1 cellular context compared by ENCODE assay signal in the genomic region with DNA sequence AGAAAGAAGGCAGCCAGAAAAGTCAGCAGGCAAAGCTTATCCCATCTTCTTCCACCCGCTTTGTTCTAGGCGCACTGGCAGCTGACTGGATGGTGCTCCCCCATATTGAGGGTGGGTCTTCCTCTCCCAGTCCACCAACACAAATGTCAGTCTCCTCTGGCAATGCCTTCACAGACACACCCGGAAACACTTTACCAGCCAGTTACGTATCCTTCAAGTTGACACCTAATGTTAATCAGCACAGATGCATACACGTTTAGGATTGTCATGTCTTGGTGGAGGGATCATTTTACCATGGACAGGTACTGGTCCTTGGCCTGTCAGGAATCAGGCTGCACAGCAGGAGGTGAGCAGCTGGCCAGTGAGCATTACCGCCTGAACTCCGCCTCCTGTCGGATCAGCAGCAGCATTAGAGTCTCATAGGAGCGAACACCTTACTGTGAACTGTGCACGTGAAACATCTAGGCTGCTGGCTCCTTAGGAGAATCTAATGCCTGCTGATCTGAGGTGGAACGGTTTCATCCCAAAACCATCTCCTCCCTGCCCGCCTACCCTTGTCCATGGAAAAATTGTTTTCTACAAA.
TF ChIP-seq lines count a peak whose summit lies in the region.

No MANE protein-coding gene starts in this region.

TF ChIP-seq in H1, 55 proteins besides CTCF, POLR2A, EP300 and RAD21 (continued from another document):
- TF ChIP-seq ATF2 (IDR thresholded peaks at IDR 0.05; ENCODE audit: low read length) (no peak), FOSL1 (IDR thresholded peaks at IDR 0.05; ENCODE audit: insufficient read depth, low read depth, low read length) (no peak), NANOG (IDR thresholded peaks at IDR 0.05; ENCODE audit: insufficient read depth, low read depth, low read length, poor library complexity, severe bottlenecking) (no peak), YY1 (IDR thresholded peaks at IDR 0.05; ENCODE audit: low read depth, low read length) (no peak), EGR1 (IDR thresholded peaks at IDR 0.05; ENCODE audit: borderline replicate concordance, low read depth, low read length) (no peak)
- TF ChIP-seq, protein P1, sequence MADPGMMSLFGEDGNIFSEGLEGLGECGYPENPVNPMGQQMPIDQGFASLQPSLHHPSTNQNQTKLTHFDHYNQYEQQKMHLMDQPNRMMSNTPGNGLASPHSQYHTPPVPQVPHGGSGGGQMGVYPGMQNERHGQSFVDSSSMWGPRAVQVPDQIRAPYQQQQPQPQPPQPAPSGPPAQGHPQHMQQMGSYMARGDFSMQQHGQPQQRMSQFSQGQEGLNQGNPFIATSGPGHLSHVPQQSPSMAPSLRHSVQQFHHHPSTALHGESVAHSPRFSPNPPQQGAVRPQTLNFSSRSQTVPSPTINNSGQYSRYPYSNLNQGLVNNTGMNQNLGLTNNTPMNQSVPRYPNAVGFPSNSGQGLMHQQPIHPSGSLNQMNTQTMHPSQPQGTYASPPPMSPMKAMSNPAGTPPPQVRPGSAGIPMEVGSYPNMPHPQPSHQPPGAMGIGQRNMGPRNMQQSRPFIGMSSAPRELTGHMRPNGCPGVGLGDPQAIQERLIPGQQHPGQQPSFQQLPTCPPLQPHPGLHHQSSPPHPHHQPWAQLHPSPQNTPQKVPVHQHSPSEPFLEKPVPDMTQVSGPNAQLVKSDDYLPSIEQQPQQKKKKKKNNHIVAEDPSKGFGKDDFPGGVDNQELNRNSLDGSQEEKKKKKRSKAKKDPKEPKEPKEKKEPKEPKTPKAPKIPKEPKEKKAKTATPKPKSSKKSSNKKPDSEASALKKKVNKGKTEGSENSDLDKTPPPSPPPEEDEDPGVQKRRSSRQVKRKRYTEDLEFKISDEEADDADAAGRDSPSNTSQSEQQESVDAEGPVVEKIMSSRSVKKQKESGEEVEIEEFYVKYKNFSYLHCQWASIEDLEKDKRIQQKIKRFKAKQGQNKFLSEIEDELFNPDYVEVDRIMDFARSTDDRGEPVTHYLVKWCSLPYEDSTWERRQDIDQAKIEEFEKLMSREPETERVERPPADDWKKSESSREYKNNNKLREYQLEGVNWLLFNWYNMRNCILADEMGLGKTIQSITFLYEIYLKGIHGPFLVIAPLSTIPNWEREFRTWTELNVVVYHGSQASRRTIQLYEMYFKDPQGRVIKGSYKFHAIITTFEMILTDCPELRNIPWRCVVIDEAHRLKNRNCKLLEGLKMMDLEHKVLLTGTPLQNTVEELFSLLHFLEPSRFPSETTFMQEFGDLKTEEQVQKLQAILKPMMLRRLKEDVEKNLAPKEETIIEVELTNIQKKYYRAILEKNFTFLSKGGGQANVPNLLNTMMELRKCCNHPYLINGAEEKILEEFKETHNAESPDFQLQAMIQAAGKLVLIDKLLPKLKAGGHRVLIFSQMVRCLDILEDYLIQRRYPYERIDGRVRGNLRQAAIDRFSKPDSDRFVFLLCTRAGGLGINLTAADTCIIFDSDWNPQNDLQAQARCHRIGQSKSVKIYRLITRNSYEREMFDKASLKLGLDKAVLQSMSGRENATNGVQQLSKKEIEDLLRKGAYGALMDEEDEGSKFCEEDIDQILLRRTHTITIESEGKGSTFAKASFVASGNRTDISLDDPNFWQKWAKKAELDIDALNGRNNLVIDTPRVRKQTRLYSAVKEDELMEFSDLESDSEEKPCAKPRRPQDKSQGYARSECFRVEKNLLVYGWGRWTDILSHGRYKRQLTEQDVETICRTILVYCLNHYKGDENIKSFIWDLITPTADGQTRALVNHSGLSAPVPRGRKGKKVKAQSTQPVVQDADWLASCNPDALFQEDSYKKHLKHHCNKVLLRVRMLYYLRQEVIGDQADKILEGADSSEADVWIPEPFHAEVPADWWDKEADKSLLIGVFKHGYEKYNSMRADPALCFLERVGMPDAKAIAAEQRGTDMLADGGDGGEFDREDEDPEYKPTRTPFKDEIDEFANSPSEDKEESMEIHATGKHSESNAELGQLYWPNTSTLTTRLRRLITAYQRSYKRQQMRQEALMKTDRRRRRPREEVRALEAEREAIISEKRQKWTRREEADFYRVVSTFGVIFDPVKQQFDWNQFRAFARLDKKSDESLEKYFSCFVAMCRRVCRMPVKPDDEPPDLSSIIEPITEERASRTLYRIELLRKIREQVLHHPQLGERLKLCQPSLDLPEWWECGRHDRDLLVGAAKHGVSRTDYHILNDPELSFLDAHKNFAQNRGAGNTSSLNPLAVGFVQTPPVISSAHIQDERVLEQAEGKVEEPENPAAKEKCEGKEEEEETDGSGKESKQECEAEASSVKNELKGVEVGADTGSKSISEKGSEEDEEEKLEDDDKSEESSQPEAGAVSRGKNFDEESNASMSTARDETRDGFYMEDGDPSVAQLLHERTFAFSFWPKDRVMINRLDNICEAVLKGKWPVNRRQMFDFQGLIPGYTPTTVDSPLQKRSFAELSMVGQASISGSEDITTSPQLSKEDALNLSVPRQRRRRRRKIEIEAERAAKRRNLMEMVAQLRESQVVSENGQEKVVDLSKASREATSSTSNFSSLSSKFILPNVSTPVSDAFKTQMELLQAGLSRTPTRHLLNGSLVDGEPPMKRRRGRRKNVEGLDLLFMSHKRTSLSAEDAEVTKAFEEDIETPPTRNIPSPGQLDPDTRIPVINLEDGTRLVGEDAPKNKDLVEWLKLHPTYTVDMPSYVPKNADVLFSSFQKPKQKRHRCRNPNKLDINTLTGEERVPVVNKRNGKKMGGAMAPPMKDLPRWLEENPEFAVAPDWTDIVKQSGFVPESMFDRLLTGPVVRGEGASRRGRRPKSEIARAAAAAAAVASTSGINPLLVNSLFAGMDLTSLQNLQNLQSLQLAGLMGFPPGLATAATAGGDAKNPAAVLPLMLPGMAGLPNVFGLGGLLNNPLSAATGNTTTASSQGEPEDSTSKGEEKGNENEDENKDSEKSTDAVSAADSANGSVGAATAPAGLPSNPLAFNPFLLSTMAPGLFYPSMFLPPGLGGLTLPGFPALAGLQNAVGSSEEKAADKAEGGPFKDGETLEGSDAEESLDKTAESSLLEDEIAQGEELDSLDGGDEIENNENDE (IDR thresholded peaks at IDR 0.05; ENCODE audit: insufficient replicate concordance, low read length) = no peak
